ENCODE assay signal across 8 cellular contexts in genomic region chr19:40609561-40610395, GRCh38. TPM values are rescaled to one million over a fixed set of nuclear protein-coding genes. Genes with fewer than 3 reads are reported as not detected.
A peak's percentile ranks its signal among the peaks of the same experiment; 100 is the strongest.
DNase-seq lines count a peak whose midpoint lies in the region; ATAC-seq and TF ChIP-seq lines count a peak whose summit lies in the region.

No MANE protein-coding gene starts in this region.

- peak; percentile 35 for ATAC-seq in HG02623 (IDR thresholded peaks at IDR 0.05; ENCODE audit: unreplicated experiment)

- peak; percentile 77 for DNase-seq in NCI-H774 (lab: John Stamatoyannopoulos, UW)
- peak; percentile 55 for DNase-seq in activated CD8-positive, alpha-beta memory T cell treated with anti-CD3 and anti-CD28 coated beads, Interleukin-2, amount 50 U/mL, for 1 hour (ENCODE audit: extremely low read depth)
- peak; percentile 99 for DNase-seq in epidermal melanocyte (ENCODE audit: insufficient read length, low spot score)
- peak; percentile 84 for DNase-seq in mucosa of gallbladder (ENCODE audit: low spot score)
- DNase-seq in stimulated activated CD8-positive, alpha-beta memory T cell treated with anti-CD3 and anti-CD28 coated beads, Interleukin-7, amount 100 ng/mL, for 24 hours (ENCODE audit: low read depth): peak; percentile 86
- no peak for DNase-seq in NCI-H1092 (lab: John Stamatoyannopoulos, UW)

- peak; percentile 34 for TF ChIP-seq POLR2A in GM10847 (IDR thresholded peaks at IDR 0.05; ENCODE audit: extremely low read depth, insufficient read length)

RNA-seq across cellular contexts. Expression of gene LTBP4, which starts 8.6 kb away (rescaled TPM):
- 225 TPM for total RNA-seq in mucosa of gallbladder

RNA-seq across cellular contexts. Expression of gene SHKBP1, which starts 33.1 kb away (rescaled TPM):
- total RNA-seq in mucosa of gallbladder: 80.9 TPM
